8 cellular contexts compared by ENCODE assay signal in genomic region chr5:177006265-177006972, GRCh38. TPM values are rescaled to one million over a fixed set of nuclear protein-coding genes. Genes with fewer than 3 reads are reported as not detected.
DNase-seq lines count a peak whose midpoint lies in the region; ATAC-seq lines count a peak whose summit lies in the region.

Gene UIMC1, minus strand, starts transcription at chr5:177006779. Its CDS starts 24,164 bp downstream, at chr5:176982615.

- ATAC-seq in GM19025 (IDR thresholded peaks at IDR 0.05; ENCODE audit: low read depth, unreplicated experiment) (peak; percentile 74), HG03280 (IDR thresholded peaks at IDR 0.05; ENCODE audit: unreplicated experiment) (peak; percentile 85)

- DNase-seq in AG08395 (ENCODE audit: low spot score) (peak; percentile 96), NCI-H460 (ENCODE audit: extremely low read depth, low read depth) (peak; percentile 89), cerebellar cortex (ENCODE audit: low spot score) (peak; percentile 89), islet precursor cell (peak; percentile 97)
- peak; percentile 95 for DNase-seq in activated CD4-positive, CD25-positive, alpha-beta regulatory T cell treated with anti-CD3 and anti-CD28 coated beads, Interleukin-2, amount 50 U/mL, for 72 hours
- peak; percentile 92 for DNase-seq in stimulated activated CD4-positive, alpha-beta T cell treated with anti-CD3 and anti-CD28 coated beads, Interleukin-12 subunit alpha, Interleukin-12 subunit beta, amount 100 ng/mL, for 4 hours

RNA-seq across cellular contexts. Expression of gene UIMC1, which starts in this region (rescaled TPM):
- 33.6 and 34.6 TPM in 2 replicates for total RNA-seq in NCI-H460 (2014; rRNA removed; shearing (Covaris generic))
- polyA plus RNA-seq in NCI-H460 (2014; cell fraction: nucleus; rRNA removed) = 29.5 and 32.8 TPM in 2 replicates

Comparison
In these comparisons a context has a peak if more than half of its experiments do, and no peak if none do; other contexts are left out.
1. Peak in every context shown above with its lines: DNase-seq and ATAC-seq.